4 cellular contexts compared by ENCODE assay signal in genomic region chr3:187681756-187682155, GRCh38. TPM values are rescaled to one million over a fixed set of nuclear protein-coding genes. Genes with fewer than 3 reads are reported as not detected.
"Had no signal": no experiment of that assay in that cellular context is flagged by ENCODE, and none has a peak within 500 bp of the region (broad histone marks: within the 10 kb centered on the region; RNA-seq: fewer than 3 reads in every experiment).

No MANE protein-coding gene starts in this region.

RNA-seq across cellular contexts. Expression of gene SST, which starts 11.6 kb away (rescaled TPM):
- total RNA-seq: LHCN-M2, MCF 10A, NCI-H460 had no signal

RNA-seq across cellular contexts. Expression of gene RTP2, which starts 20.6 kb away (rescaled TPM):
- total RNA-seq: LHCN-M2, M059J, MCF 10A, NCI-H460 had no signal
